In genomic region chr19:18654469-18654868, GRCh38 we compare ENCODE assay signal across 2 cellular contexts.
TF ChIP-seq lines count a peak whose summit lies in the region.

No MANE protein-coding gene starts in this region.

TF ChIP-seq in HEK293, 187 proteins besides CTCF, POLR2A, EP300 and RAD21:
- TF ChIP-seq ZNF792 (tag by site-specific recombination; IDR thresholded peaks at IDR 0.05) (no peak), ZNF10 (tag by site-specific recombination; IDR thresholded peaks at IDR 0.05) (no peak), ZNF654 (tag by site-specific recombination; IDR thresholded peaks at IDR 0.05; ENCODE audit: low read depth) (no peak), ZBTB17 (tag by site-specific recombination; IDR thresholded peaks at IDR 0.05) (peak; percentile 81), ZNF785 (tag by site-specific recombination; IDR thresholded peaks at IDR 0.05) (0 out of 2 replicates have a peak, but pooled peaks have one; percentile 40), HIC1 (tag by site-specific recombination; IDR thresholded peaks at IDR 0.05) (peak; percentile 50; the same call in 1 of the 2 replicates), ZNF311 (tag by site-specific recombination; IDR thresholded peaks at IDR 0.05; ENCODE audit: borderline replicate concordance) (0 out of 2 replicates have a peak, but pooled peaks have one; percentile 10), SP2 (tag by site-specific recombination; IDR thresholded peaks at IDR 0.05) (0 out of 2 replicates have a peak, but pooled peaks have one; percentile 19), EGR2 (tag by site-specific recombination; IDR thresholded peaks at IDR 0.05; ENCODE audit: low read depth) (peak; percentile 98), ZNF623 (tag by site-specific recombination; IDR thresholded peaks at IDR 0.05) (no peak), ZEB2 (tag by site-specific recombination; IDR thresholded peaks at IDR 0.05) (peak; percentile 47; the same call in 1 of the 2 replicates), ZFHX2 (tag by site-specific recombination; conservative IDR thresholded peaks at IDR 0.05) (peak; percentile 94), ZBTB7A (tag by site-specific recombination; IDR thresholded peaks at IDR 0.05; ENCODE audit: low read depth) (peak; percentile 71), ZNF23 (tag by site-specific recombination; IDR thresholded peaks at IDR 0.05; ENCODE audit: borderline replicate concordance) (no peak), ZBTB26 (tag by site-specific recombination; optimal IDR thresholded peaks at IDR 0.05) (peak; percentile 11), KLF1 (tag by site-specific recombination; IDR thresholded peaks at IDR 0.05) (peak; percentile 87), ZNF366 (tag by site-specific recombination; conservative IDR thresholded peaks at IDR 0.05) (peak; percentile 97), GLIS2 (tag by site-specific recombination; IDR thresholded peaks at IDR 0.05) (no peak), PBX3 (CRISPR knock-in tag; IDR thresholded peaks at IDR 0.05) (no peak), PATZ1 (tag by site-specific recombination; IDR thresholded peaks at IDR 0.05) (peak; percentile 8; the same call in 1 of the 2 replicates)

TF ChIP-seq in GM12878, 131 proteins besides CTCF, POLR2A, EP300 and RAD21:
- no peak for TF ChIP-seq ESRRA (IDR thresholded peaks at IDR 0.05; ENCODE audit: low read length)
- TF ChIP-seq SMAD1 (IDR thresholded peaks at IDR 0.05; ENCODE audit: low read depth, partially characterized antibody) = no peak
- TF ChIP-seq SMC3 (IDR thresholded peaks at IDR 0.05; ENCODE audit: borderline replicate concordance, low read length) = no peak
- no peak for TF ChIP-seq BMI1 (IDR thresholded peaks at IDR 0.05; ENCODE audit: borderline replicate concordance)
- no peak for TF ChIP-seq RB1 (IDR thresholded peaks at IDR 0.05; ENCODE audit: borderline replicate concordance)
